In genomic region chr13:24016046-24016445, GRCh38 we compare ENCODE assay signal across 5 cellular contexts.
"Had no signal": no experiment of that assay in that cellular context is flagged by ENCODE, and none has a peak within 500 bp of the region (broad histone marks: within the 10 kb centered on the region; RNA-seq: fewer than 3 reads in every experiment).

No MANE protein-coding gene starts in this region.

- H3K4me1 ChIP-seq: HAP-1 had no signal

- H2AFZ ChIP-seq: GM23338 had no signal

- H3K27me3 Mint-ChIP-seq: IgD-negative memory B cell had no signal

- H3K4me2 ChIP-seq: GM23338 had no signal

- H3K9me3 Mint-ChIP-seq: GM23338, HFFc6, IgD-negative memory B cell had no signal

- DNase-seq: HFFc6, KBM-7 had no signal

- H3K27ac Mint-ChIP-seq: HFFc6 had no signal

- H3K4me1 Mint-ChIP-seq: GM23338 had no signal

- H3K4me3 ChIP-seq: GM23338, HAP-1 had no signal

- H3K36me3 ChIP-seq: HAP-1 had no signal

- H3K36me3 Mint-ChIP-seq: IgD-negative memory B cell had no signal

- H3K9me3 ChIP-seq: HAP-1 had no signal

- H3K4me3 Mint-ChIP-seq: GM23338, HFFc6, IgD-negative memory B cell had no signal
